ENCODE assay signal across 19 cellular contexts in the genomic region with DNA sequence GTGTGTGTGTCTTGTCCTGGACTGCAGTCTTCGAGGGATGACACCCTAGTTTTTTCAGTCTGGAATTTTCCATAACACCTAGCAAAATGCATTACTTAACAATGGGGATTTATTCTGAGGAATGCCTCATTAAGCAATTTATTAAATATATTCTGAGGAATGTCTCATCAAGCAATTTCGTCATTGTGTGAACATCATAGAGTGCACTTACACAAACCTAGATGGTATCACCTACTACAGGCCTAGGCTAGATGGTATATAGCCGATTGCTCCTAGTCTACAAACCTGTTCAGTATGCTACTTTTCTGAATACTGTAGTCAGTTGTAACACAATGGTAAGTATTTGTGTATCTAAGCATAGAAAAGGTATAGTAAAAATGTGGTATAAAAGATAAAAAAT. TPM values are rescaled to one million over a fixed set of nuclear protein-coding genes. Genes with fewer than 3 reads are reported as not detected.
DNase-seq lines count a peak whose midpoint lies in the region; TF ChIP-seq lines count a peak whose summit lies in the region.
"Had no signal": no experiment of that assay in that cellular context is flagged by ENCODE, and none has a peak within 500 bp of the region (broad histone marks: within the 10 kb centered on the region; RNA-seq: fewer than 3 reads in every experiment).

No MANE protein-coding gene starts in this region.

- TF ChIP-seq CTCF in mammary epithelial cell (conservative IDR thresholded peaks at IDR 0.05 in 1 of 2, IDR thresholded peaks at IDR 0.05 in 1 of 2; ENCODE audit: extremely low read depth in 1 of 2, insufficient read depth in 1 of 2, low read depth in 1 of 2, low read length in 2 of 2) (no peak), MCF 10A (IDR thresholded peaks at IDR 0.05; ENCODE audit: unreplicated experiment) (no peak), parathyroid adenoma (IDR thresholded peaks at IDR 0.05) (no peak)

- H3K36me3 ChIP-seq in mammary epithelial cell (ENCODE audit: insufficient read depth, low read length) (no peaks in the 10 kb centered on the region), parathyroid adenoma (ENCODE audit: control insufficient read depth, insufficient read depth, low read length) (no peaks in the 10 kb centered on the region), subcutaneous abdominal adipose tissue (ENCODE audit: control insufficient read depth in 5 of 5, insufficient read depth in 5 of 5, low read length in 5 of 5) (no peaks in the 10 kb centered on the region)

- H3K27me3 ChIP-seq in mammary epithelial cell (ENCODE audit: insufficient read depth, low read length) = no peaks in the 10 kb centered on the region
- no peaks in the 10 kb centered on the region for H3K27me3 ChIP-seq in parathyroid adenoma (ENCODE audit: control insufficient read depth, insufficient read depth, low read length)
- no peaks in the 10 kb centered on the region for H3K27me3 ChIP-seq in subcutaneous abdominal adipose tissue (ENCODE audit: control insufficient read depth in 5 of 5, insufficient read depth in 4 of 5, low read length in 5 of 5)

- CTCF ChIA-PET in mammary epithelial cell (lab: Charles Lee; ENCODE audit: low non-redundant PET) = no interaction called here
- CTCF ChIA-PET in MCF 10A (lab: Yijun Ruan, JAX) = interaction anchor here (2.9 kb wide), 1 partner anchor 50 kb away, joined by 11 read pairs; no protein-coding TSS in a partner anchor

- no peak overlapping the region for H3K4me3 Mint-ChIP-seq in MCF 10A (ENCODE audit: unreplicated experiment)
- H3K4me3 Mint-ChIP-seq in dendritic cell treated with granulocyte-macrophage colony-stimulating factor and Interleukin-4, amounts not matched to agents 40 ng/mL and 50 ng/mL, for 4 days = no peak overlapping the region
- H3K4me3 Mint-ChIP-seq: CD8-positive, alpha-beta T cell had no signal

- POLR2A ChIA-PET in MCF 10A (lab: Yijun Ruan, JAX) = interaction anchor here (1.1 kb wide), 1 partner anchor 8 kb away, joined by 3 read pairs; no protein-coding TSS in a partner anchor

- H2AFZ ChIP-seq in mammary epithelial cell (ENCODE audit: low read depth, low read length) (no peak overlapping the region), parathyroid adenoma (no peak overlapping the region)

- H3K4me3 ChIP-seq in mammary epithelial cell (replicated peaks in 1 of 3; ENCODE audit: insufficient read depth in 1 of 3, low read depth in 2 of 3, low read length in 3 of 3) = no peak overlapping the region
- no peak overlapping the region for H3K4me3 ChIP-seq in parathyroid adenoma (ENCODE audit: low read depth, low read length)
- no peak overlapping the region for H3K4me3 ChIP-seq in subcutaneous abdominal adipose tissue (ENCODE audit: low read depth in 1 of 5, low read length in 5 of 5)

- H4K20me1 ChIP-seq in mammary epithelial cell (ENCODE audit: insufficient read depth, low read length) = no peaks in the 10 kb centered on the region

- no peaks in the 10 kb centered on the region for H3K9me3 Mint-ChIP-seq in MCF 10A (ENCODE audit: unreplicated experiment)
- no peaks in the 10 kb centered on the region for H3K9me3 Mint-ChIP-seq in dendritic cell treated with granulocyte-macrophage colony-stimulating factor and Interleukin-4, amounts not matched to agents 40 ng/mL and 50 ng/mL, for 4 days
- H3K9me3 Mint-ChIP-seq: CD8-positive, alpha-beta T cell; H9 had no signal

- H3K9ac ChIP-seq in mammary epithelial cell (ENCODE audit: insufficient read depth, low read length) = no peak overlapping the region
- H3K9ac ChIP-seq in parathyroid adenoma = no peak overlapping the region
- no peak overlapping the region for H3K9ac ChIP-seq in subcutaneous abdominal adipose tissue (ENCODE audit: low read length in 5 of 5)

- in situ Hi-C loops in mammary epithelial cell (cut with MboI; ENCODE audit: low sequenced_read_pairs in 2 of 2) = no loop called here

- H3K4me1 ChIP-seq in mammary epithelial cell (ENCODE audit: insufficient read depth, low read length) = peaks cover 13% of the 10 kb centered on the region
- H3K4me1 ChIP-seq in parathyroid adenoma = no peaks in the 10 kb centered on the region
- H3K4me1 ChIP-seq in subcutaneous abdominal adipose tissue (ENCODE audit: control insufficient read depth in 5 of 5, insufficient read depth in 5 of 5, low read length in 5 of 5) = peaks cover 0 to 43% (median 34%) of the 10 kb centered on the region in 5 donors

- H3K27ac Mint-ChIP-seq in MCF 10A (ENCODE audit: low read depth, unreplicated experiment) = no peak overlapping the region
- peak overlapping the region; percentile 69 for H3K27ac Mint-ChIP-seq in dendritic cell treated with granulocyte-macrophage colony-stimulating factor and Interleukin-4, amounts not matched to agents 40 ng/mL and 50 ng/mL, for 4 days
- H3K27ac Mint-ChIP-seq: CD8-positive, alpha-beta T cell; H9 had no signal

- H3K79me2 ChIP-seq in mammary epithelial cell (ENCODE audit: insufficient read depth, low read length) (no peaks in the 10 kb centered on the region), parathyroid adenoma (no peaks in the 10 kb centered on the region)

- dilution Hi-C loops in mammary epithelial cell (cut with HindIII; ENCODE audit: low sequenced_read_pairs) = no loop called here

- WGBS in mammary epithelial cell (ENCODE audit: low coverage, missing lambda C conversion rate) = 55% methylated on average over 3 of the region's 3 CpGs

- H3K36me3 Mint-ChIP-seq in MCF 10A (ENCODE audit: insufficient read depth, unreplicated experiment) = no peaks in the 10 kb centered on the region
- H3K36me3 Mint-ChIP-seq in dendritic cell treated with granulocyte-macrophage colony-stimulating factor and Interleukin-4, amounts not matched to agents 40 ng/mL and 50 ng/mL, for 4 days (ENCODE audit: low read depth) = no peaks in the 10 kb centered on the region
- H3K36me3 Mint-ChIP-seq: CD14-positive monocyte; CD8-positive, alpha-beta T cell had no signal

- no peaks in the 10 kb centered on the region for H3K27me3 Mint-ChIP-seq in MCF 10A (ENCODE audit: insufficient read depth, unreplicated experiment)
- H3K27me3 Mint-ChIP-seq in dendritic cell treated with granulocyte-macrophage colony-stimulating factor and Interleukin-4, amounts not matched to agents 40 ng/mL and 50 ng/mL, for 4 days = no peaks in the 10 kb centered on the region

- no TSS peak for BruUV-seq in mammary epithelial cell (replicated peaks; lab: Mats Ljungman, UMichigan)
- BruUV-seq in MCF 10A (replicated peaks; lab: Mats Ljungman, UMichigan) = no TSS peak

- peak; percentile 67 for DNase-seq in mammary epithelial cell
- DNase-seq in MCF 10A (ENCODE audit: unreplicated experiment) = no peak
- no peak for DNase-seq in NCI-H69 (lab: John Stamatoyannopoulos, UW)
- no peak for DNase-seq in SIG-M5 (lab: John Stamatoyannopoulos, UW)
- DNase-seq in NCI-H1417 treated with DMSO at 0.1 percent for 48 hours (lab: John Stamatoyannopoulos, UW) = no peak
- DNase-seq: CD8-positive, alpha-beta T cell; COR-L47; DMS153; DMS79 treated with DMSO at 0.1 percent for 48 hours; EL; GOT3; H9 had no signal

- H3K4me2 ChIP-seq in mammary epithelial cell (ENCODE audit: insufficient read depth, low read depth, low read length) (no peak overlapping the region), parathyroid adenoma (ENCODE audit: low read length) (no peak overlapping the region)

- H3K27ac ChIP-seq in mammary epithelial cell (ENCODE audit: insufficient read depth, low read depth, low read length) (no peak overlapping the region), parathyroid adenoma (peak overlapping the region; percentile 63), subcutaneous abdominal adipose tissue (ENCODE audit: low read depth, low read length) (peak overlapping the region; percentile 12)
- H3K27ac ChIP-seq: 22Rv1 had no signal

- H3K4me1 Mint-ChIP-seq in MCF 10A (ENCODE audit: insufficient read depth, unreplicated experiment) = peaks cover 12% of the 10 kb centered on the region
- H3K4me1 Mint-ChIP-seq in dendritic cell treated with granulocyte-macrophage colony-stimulating factor and Interleukin-4, amounts not matched to agents 40 ng/mL and 50 ng/mL, for 4 days (ENCODE audit: low read depth) = peaks cover 54% of the 10 kb centered on the region

- H3K9me3 ChIP-seq in mammary epithelial cell (replicated peaks; ENCODE audit: insufficient read depth, low read length) (no peaks in the 10 kb centered on the region), parathyroid adenoma (ENCODE audit: control insufficient read depth, low read length) (no peaks in the 10 kb centered on the region), subcutaneous abdominal adipose tissue (ENCODE audit: control insufficient read depth in 5 of 5, low read length in 5 of 5) (no peaks in the 10 kb centered on the region)

- intact Hi-C loops in mammary epithelial cell (cut with micrococcal nuclease) = no loop called here
- intact Hi-C loops in MCF 10A (cut with micrococcal nuclease) = no loop called here
- intact Hi-C loops in dendritic cell treated with granulocyte-macrophage colony-stimulating factor and Interleukin-4, amounts not matched to agents 40 ng/mL and 50 ng/mL, for 4 days (cut with micrococcal nuclease) = loop anchor here (2.0 to 10.0 kb wide), 3 partner anchors 13 to 63 kb away; no protein-coding TSS in a partner anchor

RNA-seq across cellular contexts. Expression of a gene that starts 1.1 kb away (rescaled TPM):
- under 1 TPM; 0.47 to 0.67 TPM for total RNA-seq in mammary epithelial cell
- polyA plus RNA-seq in mammary epithelial cell = 0.01 TPM
- not detected for polyA minus RNA-seq in mammary epithelial cell
- total RNA-seq in MCF 10A (2022) = not detected in 2 replicates
- total RNA-seq: A673; CD8-positive, alpha-beta T cell; H9 had no signal
- polyA plus RNA-seq: BJ had no signal
